Comparison of ENCODE assay signal across 15 cellular contexts in the genomic region with DNA sequence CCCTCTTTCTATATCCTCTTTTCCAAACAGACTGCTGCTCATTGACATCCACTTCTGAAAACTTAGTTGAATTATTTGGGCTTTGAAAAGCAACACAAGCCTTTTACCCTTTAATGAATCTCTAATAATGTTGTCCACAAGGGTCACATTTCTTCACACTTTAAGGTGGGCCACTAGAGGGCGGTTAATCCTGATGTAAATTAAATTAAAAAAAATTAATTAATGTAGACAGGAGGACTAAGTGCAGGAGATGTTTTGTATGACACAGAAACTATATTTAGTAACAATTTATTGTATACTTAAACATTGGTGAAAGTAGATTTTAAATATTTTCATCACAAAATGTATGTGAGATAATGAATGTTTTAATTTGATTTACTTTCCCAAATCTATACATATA. TPM values are rescaled to one million over a fixed set of nuclear protein-coding genes. Genes with fewer than 3 reads are reported as not detected.
A peak's percentile ranks its signal among the peaks of the same experiment; 100 is the strongest.
DNase-seq lines count a peak whose midpoint lies in the region; ATAC-seq and TF ChIP-seq lines count a peak whose summit lies in the region.
"Not testable (repeated sequence)": the region's sequence is repeated elsewhere in the genome, so short reads cannot be mapped to it uniquely, and the experiment has no call there.
"Had no signal": no experiment of that assay in that cellular context is flagged by ENCODE, and none has a peak within 500 bp of the region (broad histone marks: within the 10 kb centered on the region; RNA-seq: fewer than 3 reads in every experiment).

No MANE protein-coding gene starts in this region.

- not testable (repeated sequence) for H4K5ac ChIP-seq in H9 (ENCODE audit: insufficient read length, low read depth, low read length)

- H3K9me3 Mint-ChIP-seq in Calu3 (ENCODE audit: low read depth, unreplicated experiment); activated naive CD4-positive, alpha-beta T cell treated with anti-CD3 and anti-CD28 coated beads, Interleukin-2, amount 10 ng/mL, durations not matched to agents 7 days and 5 days: not testable (repeated sequence)
- peaks cover 12 to 18% of the 10 kb centered on the region in 2 experiments for H3K9me3 Mint-ChIP-seq in H9

- BruUV-seq in Calu3 (replicated peaks; lab: Mats Ljungman, UMichigan); Panc1 (replicated peaks; lab: Mats Ljungman, UMichigan): not testable (repeated sequence)

- H3K36me3 Mint-ChIP-seq in Calu3 (ENCODE audit: insufficient read depth, unreplicated experiment); H9 (ENCODE audit: insufficient read depth in 1 of 3, low read depth in 3 of 3); activated naive CD4-positive, alpha-beta T cell treated with anti-CD3 and anti-CD28 coated beads, Interleukin-2, amount 10 ng/mL, durations not matched to agents 7 days and 5 days: not testable (repeated sequence)

- no CpG with 5 or more reads among the region's 1 CpG for WGBS in H9 (ENCODE audit: extremely low coverage, insufficient read length, low lambda C conversion rate)

- not testable (repeated sequence) for H4K91ac ChIP-seq in H9 (ENCODE audit: insufficient read length, low read depth, low read length)

- not testable (repeated sequence) for H3K36me3 ChIP-seq in Panc1 (ENCODE audit: control insufficient read depth, insufficient read depth, low read length)

- not testable (repeated sequence) for H2BK15ac ChIP-seq in H9 (ENCODE audit: low read depth, low read length)

- not testable (repeated sequence) for H4K20me1 ChIP-seq in H9 (ENCODE audit: control insufficient read depth, insufficient read depth, insufficient read length)

- POLR2A ChIA-PET in Panc1 (lab: Charles Lee) = not testable (repeated sequence)

- intact Hi-C loops in Calu3 (cut with micrococcal nuclease; ENCODE audit: unreplicated experiment) = loop anchor here (10.0 kb wide), 1 partner anchor 758 kb away; no protein-coding TSS in a partner anchor
- intact Hi-C loops in Panc1 (cut with micrococcal nuclease; ENCODE audit: unreplicated experiment) = not testable (repeated sequence)

- H3K79me2 ChIP-seq in H9 (ENCODE audit: insufficient read depth, low read length) = not testable (repeated sequence)

- H4K8ac ChIP-seq in H9 (replicated peaks; ENCODE audit: insufficient read length, low read depth, low read length) = not testable (repeated sequence)

- TF ChIP-seq POLR2A in NB4 (IDR thresholded peaks at IDR 0.05; ENCODE audit: extremely low read depth, insufficient read length); erythroblast (IDR thresholded peaks at IDR 0.05; ENCODE audit: low read length): not testable (repeated sequence)

- not testable (repeated sequence) for H3K27me3 Mint-ChIP-seq in Calu3 (ENCODE audit: unreplicated experiment); H9 (ENCODE audit: low read depth); activated naive CD4-positive, alpha-beta T cell treated with anti-CD3 and anti-CD28 coated beads, Interleukin-2, amount 10 ng/mL, durations not matched to agents 7 days and 5 days

- not testable (repeated sequence) for H2AFZ ChIP-seq in H9 (ENCODE audit: low read length)

- not testable (repeated sequence) for H3K14ac ChIP-seq in H9 (ENCODE audit: insufficient read depth, low read length)

- H3K27ac ChIP-seq in H9 (ENCODE audit: insufficient read length, low read depth, low read length); Panc1 (ENCODE audit: low read length): not testable (repeated sequence)

- not testable (repeated sequence) for H2AK5ac ChIP-seq in H9 (ENCODE audit: insufficient read length, low read length)

- H3K23ac ChIP-seq in H9 (ENCODE audit: insufficient read length, low read depth, low read length) = not testable (repeated sequence)

- H3K27me3 ChIP-seq in H9 (ENCODE audit: insufficient read depth, low read length); Panc1 (ENCODE audit: control insufficient read depth, insufficient read depth, low read length): not testable (repeated sequence)

- H3K4me3 ChIP-seq in NB4 (ENCODE audit: low read depth, low read length); Panc1 (ENCODE audit: low read depth in 2 of 2, low read length in 2 of 2): not testable (repeated sequence)

- H3K4ac ChIP-seq in H9 (ENCODE audit: low read depth, low read length) = not testable (repeated sequence)

- H3K79me1 ChIP-seq in H9 (ENCODE audit: insufficient read depth, low read depth, low read length, poor library complexity, severe bottlenecking) = not testable (repeated sequence)

- not testable (repeated sequence) for H2BK20ac ChIP-seq in H9 (ENCODE audit: low read depth, low read length, poor library complexity, severe bottlenecking)

- H3K9me3 ChIP-seq in H9 (ENCODE audit: control insufficient read depth, low read depth, low read length); Panc1 (ENCODE audit: control insufficient read depth, insufficient read depth, low read depth, low read length): not testable (repeated sequence)

- H3K27ac Mint-ChIP-seq in Calu3 (ENCODE audit: unreplicated experiment); H9; activated naive CD4-positive, alpha-beta T cell treated with anti-CD3 and anti-CD28 coated beads, Interleukin-2, amount 10 ng/mL, durations not matched to agents 7 days and 5 days: not testable (repeated sequence)

- not testable (repeated sequence) for ATAC-seq in Panc1

- not testable (repeated sequence) for H2BK120ac ChIP-seq in H9 (ENCODE audit: low read depth, low read length, poor library complexity, severe bottlenecking)

- not testable (repeated sequence) for H2BK5ac ChIP-seq in H9 (ENCODE audit: insufficient read length, low read length)

- in situ Hi-C loops in Panc1 (cut with HindIII; ENCODE audit: low pct_unique_long_range_greater_than_20kb, low sequenced_read_pairs) = not testable (repeated sequence)

- H3T11ph ChIP-seq in H9 (ENCODE audit: low read length) = not testable (repeated sequence)

- not testable (repeated sequence) for H3K4me1 Mint-ChIP-seq in Calu3 (ENCODE audit: low read depth, unreplicated experiment); H9; activated naive CD4-positive, alpha-beta T cell treated with anti-CD3 and anti-CD28 coated beads, Interleukin-2, amount 10 ng/mL, durations not matched to agents 7 days and 5 days

- not testable (repeated sequence) for H3K9ac ChIP-seq in H9 (ENCODE audit: extremely low read depth, insufficient read length, low read length)

- not testable (repeated sequence) for H3K23me2 ChIP-seq in H9 (ENCODE audit: insufficient read length, low read depth, low read length, poor library complexity, severe bottlenecking)

- not testable (repeated sequence) for H3K56ac ChIP-seq in H9 (ENCODE audit: insufficient read length, low read depth, low read length)

- not testable (repeated sequence) for H3K4me3 Mint-ChIP-seq in Calu3 (ENCODE audit: low read depth, unreplicated experiment); H9; activated naive CD4-positive, alpha-beta T cell treated with anti-CD3 and anti-CD28 coated beads, Interleukin-2, amount 10 ng/mL, durations not matched to agents 7 days and 5 days

- not testable (repeated sequence) for H3K4me2 ChIP-seq in H9 (ENCODE audit: insufficient read depth, insufficient read length, low read length)

- DNase-seq in Calu3 (peak; percentile 28), NB4 (ENCODE audit: low read depth) (peak; percentile 11), erythroblast (lab: John Stamatoyannopoulos, UW) (peak; percentile 1 to 22), lung microvascular endothelial cell (ENCODE audit: low read depth in 2 of 2) (peak; percentile 3 to 22)
- not testable (repeated sequence) for DNase-seq in H9; Panc1 (ENCODE audit: low read depth, low spot score)
- DNase-seq in activated naive CD4-positive, alpha-beta T cell treated with anti-CD3 and anti-CD28 coated beads, Interleukin-2, amount 10 ng/mL, durations not matched to agents 7 days and 5 days = peak; percentile 22
- peak; percentile 28 for DNase-seq in stimulated activated CD8-positive, alpha-beta memory T cell treated with anti-CD3 and anti-CD28 coated beads, Interleukin-4, amount 100 ng/mL, for 48 hours

- not testable (repeated sequence) for H2BK12ac ChIP-seq in H9 (ENCODE audit: insufficient read length, low read depth, low read length)

- TF ChIP-seq CTCF in Calu3 (IDR thresholded peaks at IDR 0.05; ENCODE audit: unreplicated experiment); NB4 (IDR thresholded peaks at IDR 0.05; ENCODE audit: low read depth, low read length): not testable (repeated sequence)
- TF ChIP-seq CTCF in H9 (conservative IDR thresholded peaks at IDR 0.05) (peak; percentile 55; the same call in 2 of the 3 replicates), Panc1 (IDR thresholded peaks at IDR 0.05) (peak; percentile 31; the same call in 1 of the 2 replicates)

- not testable (repeated sequence) for H3K18ac ChIP-seq in H9 (ENCODE audit: insufficient read length, low read depth, low read length)

- H3K4me1 ChIP-seq in H9 (ENCODE audit: insufficient read depth, low read length); Panc1 (ENCODE audit: control insufficient read depth, insufficient read depth, low read length): not testable (repeated sequence)

- CTCF ChIA-PET in Calu3 (lab: Charles Lee); Panc1 (lab: Charles Lee); activated naive CD4-positive, alpha-beta T cell treated with anti-CD3 and anti-CD28 coated beads, Interleukin-2, amount 10 ng/mL, durations not matched to agents 7 days and 5 days (lab: Charles Lee): not testable (repeated sequence)

RNA-seq across cellular contexts. Expression of gene PABPC1L2A, which starts 7.5 kb away (rescaled TPM):
- total RNA-seq in Calu3 (2022) = not detected in 2 replicates
- 0.35 and 0.52 TPM in 2 replicates for total RNA-seq in H9 (2021)
- not detected for total RNA-seq in Panc1 (2021; ENCODE audit: unreplicated experiment)
- polyA plus RNA-seq in Panc1 (2012; ENCODE audit: insufficient read length) = not detected
- not detected in 2 replicates for total RNA-seq in lung microvascular endothelial cell
- total RNA-seq: activated B cell treated with CpG ODN at 0.5 μM for 24 hours; CD4-positive, alpha-beta memory T cell; left ventricle myocardium inferior; natural killer cell treated with Interleukin-12 subunit alpha and Interleukin-12 subunit beta and Interleukin-15 and Interleukin-18, amount 100 ng/mL, for 72 hours; suprapubic skin; uterus had no signal
- polyA plus RNA-seq: CD4-positive, alpha-beta memory T cell; immature natural killer cell had no signal
